13 cellular contexts compared by ENCODE assay signal in genomic region chr15:52518487-52518886, GRCh38.
"Had no signal": no experiment of that assay in that cellular context is flagged by ENCODE, and none has a peak within 500 bp of the region (broad histone marks: within the 10 kb centered on the region; RNA-seq: fewer than 3 reads in every experiment).

No MANE protein-coding gene starts in this region.

- H3K27me3 Mint-ChIP-seq: activated naive CD8-positive, alpha-beta T cell had no signal

- DNase-seq: activated gamma-delta T cell; activated T-cell treated with anti-CD3 and anti-CD28 coated beads, Interleukin-2, amount 50 U/mL, for 1 hour; gastrocnemius medialis; heart right ventricle; kidney; left ventricle myocardium inferior; mesendoderm; stimulated activated CD4-positive, alpha-beta T cell treated with anti-CD3 and anti-CD28 coated beads, Interleukin-2, amount 100 ng/mL, for 48 hours; stimulated activated naive CD8-positive, alpha-beta T cell treated with anti-CD3 and anti-CD28 coated beads, Interleukin-15, Interleukin-2, amounts not matched to agents 100 U/mL and 50 U/mL, for 24 hours; upper lobe of right lung had no signal

- ATAC-seq: activated CD4-positive, CD25-positive, alpha-beta regulatory T cell treated with anti-CD3 and anti-CD28 coated beads, Interleukin-2, amount 50 U/mL, for 24 hours; gastrocnemius medialis; heart right ventricle; sciatic nerve; stimulated activated naive CD8-positive, alpha-beta T cell treated with anti-CD3 and anti-CD28 coated beads, Interleukin-15, Interleukin-2, amounts not matched to agents 100 U/mL and 50 U/mL, for 24 hours; upper lobe of right lung had no signal

- H3K4me3 Mint-ChIP-seq: activated naive CD8-positive, alpha-beta T cell had no signal

- H3K36me3 Mint-ChIP-seq: activated naive CD8-positive, alpha-beta T cell had no signal

- H3K27ac Mint-ChIP-seq: activated naive CD8-positive, alpha-beta T cell had no signal
